1 cellular context compared by ENCODE assay signal in the genomic region with DNA sequence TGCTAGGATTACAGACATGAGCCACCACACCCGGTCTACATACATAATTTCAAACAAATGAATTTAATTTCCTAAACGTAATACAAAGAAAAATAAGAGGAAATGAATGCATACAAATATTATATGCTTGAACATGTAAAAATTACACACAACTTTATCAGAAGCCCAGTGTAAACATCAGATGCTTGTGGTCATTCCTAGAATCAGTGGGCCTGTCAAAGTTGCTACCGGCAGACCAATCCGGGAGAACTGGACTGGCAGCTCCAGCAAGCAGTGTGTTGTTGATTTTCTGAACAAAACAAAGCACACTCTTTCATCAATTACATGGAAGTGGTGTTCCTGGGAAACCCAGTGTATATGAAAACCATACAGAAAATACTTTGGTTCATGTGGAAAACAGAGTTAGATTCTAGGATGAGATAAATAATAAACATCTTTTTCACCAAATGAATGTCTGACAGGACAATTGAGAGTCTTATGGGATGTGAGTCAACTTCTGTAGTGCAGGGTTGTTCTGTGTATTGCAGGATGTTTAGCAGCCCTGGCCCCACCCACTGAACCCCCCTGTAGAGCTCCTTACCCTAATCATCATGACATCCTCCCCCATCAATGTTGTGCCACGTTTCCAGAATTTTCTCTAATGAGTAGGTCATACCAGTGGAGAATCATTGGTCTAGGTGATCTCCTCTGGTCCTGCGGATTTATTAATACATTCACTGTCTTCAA.
TF ChIP-seq lines count a peak whose summit lies in the region.

No MANE protein-coding gene starts in this region.

TF ChIP-seq in K562, 482 proteins besides CTCF, POLR2A, EP300 and RAD21 (continued from another document and continues in another):
- TF ChIP-seq, protein P1, sequence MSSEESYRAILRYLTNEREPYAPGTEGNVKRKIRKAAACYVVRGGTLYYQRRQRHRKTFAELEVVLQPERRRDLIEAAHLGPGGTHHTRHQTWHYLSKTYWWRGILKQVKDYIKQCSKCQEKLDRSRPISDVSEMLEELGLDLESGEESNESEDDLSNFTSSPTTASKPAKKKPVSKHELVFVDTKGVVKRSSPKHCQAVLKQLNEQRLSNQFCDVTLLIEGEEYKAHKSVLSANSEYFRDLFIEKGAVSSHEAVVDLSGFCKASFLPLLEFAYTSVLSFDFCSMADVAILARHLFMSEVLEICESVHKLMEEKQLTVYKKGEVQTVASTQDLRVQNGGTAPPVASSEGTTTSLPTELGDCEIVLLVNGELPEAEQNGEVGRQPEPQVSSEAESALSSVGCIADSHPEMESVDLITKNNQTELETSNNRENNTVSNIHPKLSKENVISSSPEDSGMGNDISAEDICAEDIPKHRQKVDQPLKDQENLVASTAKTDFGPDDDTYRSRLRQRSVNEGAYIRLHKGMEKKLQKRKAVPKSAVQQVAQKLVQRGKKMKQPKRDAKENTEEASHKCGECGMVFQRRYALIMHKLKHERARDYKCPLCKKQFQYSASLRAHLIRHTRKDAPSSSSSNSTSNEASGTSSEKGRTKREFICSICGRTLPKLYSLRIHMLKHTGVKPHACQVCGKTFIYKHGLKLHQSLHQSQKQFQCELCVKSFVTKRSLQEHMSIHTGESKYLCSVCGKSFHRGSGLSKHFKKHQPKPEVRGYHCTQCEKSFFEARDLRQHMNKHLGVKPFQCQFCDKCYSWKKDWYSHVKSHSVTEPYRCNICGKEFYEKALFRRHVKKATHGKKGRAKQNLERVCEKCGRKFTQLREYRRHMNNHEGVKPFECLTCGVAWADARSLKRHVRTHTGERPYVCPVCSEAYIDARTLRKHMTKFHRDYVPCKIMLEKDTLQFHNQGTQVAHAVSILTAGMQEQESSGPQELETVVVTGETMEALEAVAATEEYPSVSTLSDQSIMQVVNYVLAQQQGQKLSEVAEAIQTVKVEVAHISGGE (CRISPR knock-in tag; IDR thresholded peaks at IDR 0.05), result no peak
- TF ChIP-seq ZNF407 (IDR thresholded peaks at IDR 0.05; ENCODE audit: low read depth) (no peak), NEUROD1 (IDR thresholded peaks at IDR 0.05; ENCODE audit: borderline replicate concordance, low read depth, low read length, partially characterized antibody) (no peak), YBX1 (IDR thresholded peaks at IDR 0.05) (no peak), ARID3A (IDR thresholded peaks at IDR 0.05; ENCODE audit: borderline replicate concordance, low read depth, low read length) (no peak), FOXJ3 (CRISPR knock-in tag; IDR thresholded peaks at IDR 0.05) (no peak), MAFG (tag; conservative IDR thresholded peaks at IDR 0.05) (no peak), ZBTB40 (IDR thresholded peaks at IDR 0.05) (peak; percentile 92), ZBTB40 (CRISPR knock-in tag; IDR thresholded peaks at IDR 0.05) (peak; percentile 66; the same call in 1 of the 2 replicates), NR4A1 (CRISPR knock-in tag; IDR thresholded peaks at IDR 0.05) (no peak), NR4A1 (tag; IDR thresholded peaks at IDR 0.05) (no peak)
